11 cellular contexts compared by ENCODE assay signal in genomic region chr12:110234197-110235154, GRCh38. TPM values are rescaled to one million over a fixed set of nuclear protein-coding genes. Genes with fewer than 3 reads are reported as not detected.
DNase-seq lines count a peak whose midpoint lies in the region; ATAC-seq, FAIRE-seq and TF ChIP-seq lines count a peak whose summit lies in the region.
"Had no signal": no experiment of that assay in that cellular context is flagged by ENCODE, and none has a peak within 500 bp of the region (broad histone marks: within the 10 kb centered on the region; RNA-seq: fewer than 3 reads in every experiment).

No MANE protein-coding gene starts in this region.

- H3K4me1 ChIP-seq in cardiac muscle cell (ENCODE audit: low read depth) (peaks cover 41% of the 10 kb centered on the region), right lobe of liver (peaks cover 0 to 22% (median 4%) of the 10 kb centered on the region in 4 donors)

- DNase-seq in cardiac muscle cell (ENCODE audit: low read depth in 1 of 2, low spot score in 1 of 2), result peak in 1 of 2 donors; percentile 51
- no peak for DNase-seq in Right ventricle myocardium inferior (ENCODE audit: missing footprints)
- no peak for DNase-seq in right lobe of liver
- no peak for DNase-seq in omental fat pad (ENCODE audit: low spot score)
- no peak for DNase-seq in islet precursor cell
- DNase-seq in mucosa of gallbladder (ENCODE audit: low spot score), result no peak
- DNase-seq in OCI-M2 (lab: John Stamatoyannopoulos, UW; ENCODE audit: unreplicated experiment), result no peak
- DNase-seq: NCI-H748 treated with DMSO at 0.1 percent for 48 hours; stimulated activated CD4-positive, alpha-beta T cell treated with anti-CD3 and anti-CD28 coated beads, Interleukin-4, amount 100 ng/mL, for 4 hours; testis had no signal

- intact Hi-C loops in Right ventricle myocardium inferior (cut with DNase I), result loop anchor here (5.0 kb wide), 1 partner anchor 62 kb away; no protein-coding TSS in a partner anchor
- intact Hi-C loops in right lobe of liver (cut with DNase I), result no loop called here

- no peak for TF ChIP-seq CTCF in cardiac muscle cell (IDR thresholded peaks at IDR 0.05; ENCODE audit: low read depth, low read length)
- TF ChIP-seq CTCF in right lobe of liver (IDR thresholded peaks at IDR 0.05), result no peak
- TF ChIP-seq CTCF in omental fat pad (IDR thresholded peaks at IDR 0.05), result no peak

- FAIRE-seq in colon (lab: Jason Lieb, UNC), result peak; percentile 66

- 33% methylated on average over 6 of the region's 6 CpGs for WGBS in right lobe of liver (ENCODE audit: insufficient coverage, low coverage, low lambda C conversion rate, missing lambda C conversion rate)

- no peaks in the 10 kb centered on the region for H3K9me3 ChIP-seq in cardiac muscle cell (ENCODE audit: low read depth)
- no peaks in the 10 kb centered on the region for H3K9me3 ChIP-seq in right lobe of liver
- H3K9me3 ChIP-seq: testis had no signal

- ATAC-seq in Right ventricle myocardium inferior, result no peak
- peak; percentile 55 to 84 (median 71) for ATAC-seq in right lobe of liver
- ATAC-seq in omental fat pad (ENCODE audit: low FRiP score), result no peak

- peak overlapping the region; percentile 91 for H3K27ac ChIP-seq in cardiac muscle cell
- peak overlapping the region in 2 of 3 donors; percentile 6 to 39 for H3K27ac ChIP-seq in right lobe of liver

- H3K4me3 ChIP-seq in cardiac muscle cell, result no peak overlapping the region
- no peak overlapping the region for H3K4me3 ChIP-seq in right lobe of liver
- H3K4me3 ChIP-seq: testis had no signal

- H3K36me3 ChIP-seq in cardiac muscle cell (no peaks in the 10 kb centered on the region), right lobe of liver (no peaks in the 10 kb centered on the region)

- H3K27me3 ChIP-seq in cardiac muscle cell (no peaks in the 10 kb centered on the region), right lobe of liver (no peaks in the 10 kb centered on the region)
- H3K27me3 ChIP-seq: testis had no signal

- TF ChIP-seq POLR2A in right lobe of liver (IDR thresholded peaks at IDR 0.05), result no peak

RNA-seq across cellular contexts. Expression of gene ATP2A2, which starts 46.6 kb away (rescaled TPM):
- 297 and 328 TPM in 2 replicates for total RNA-seq in cardiac muscle cell
- polyA plus RNA-seq in cardiac muscle cell, result 300 and 400 TPM in 2 replicates
- 3,009 TPM for total RNA-seq in Right ventricle myocardium inferior
- 100 to 1,000 TPM in 4 of 6 experiments, 10 to 100 TPM in 2; 95.6 to 155 (median 113) TPM for total RNA-seq in right lobe of liver
- 100 to 1,000 TPM; 116 to 238 (median 132) TPM for total RNA-seq in omental fat pad
- 248 TPM for total RNA-seq in mucosa of gallbladder

Comparison
In these comparisons a context has a peak if more than half of its experiments do, and no peak if none do; other contexts are left out.
1. ATAC-seq: peak in right lobe of liver (4 of 4); none in Right ventricle myocardium inferior (single experiment) and omental fat pad (single experiment).